8 cellular contexts compared by ENCODE assay signal in genomic region chr4:89306486-89307184, GRCh38.
DNase-seq lines count a peak whose midpoint lies in the region; ATAC-seq and TF ChIP-seq lines count a peak whose summit lies in the region.

No MANE protein-coding gene starts in this region.

- no peaks in the 10 kb centered on the region for H3K9me3 ChIP-seq in tibial artery

- H3K36me3 Mint-ChIP-seq in activated naive CD4-positive, alpha-beta T cell treated with anti-CD3 and anti-CD28 coated beads, Interleukin-2, amount 10 ng/mL, durations not matched to agents 7 days and 5 days, result peaks cover 34% of the 10 kb centered on the region
- H3K36me3 Mint-ChIP-seq in activated naive CD8-positive, alpha-beta T cell, result peaks cover 7% of the 10 kb centered on the region
- H3K36me3 Mint-ChIP-seq in memory B cell, result no peaks in the 10 kb centered on the region

- DNase-seq in activated naive CD4-positive, alpha-beta T cell treated with anti-CD3 and anti-CD28 coated beads, Interleukin-2, amount 10 ng/mL, durations not matched to agents 7 days and 5 days, result peak; percentile 50
- no peak for DNase-seq in activated naive CD4-positive, alpha-beta T cell treated with Interleukin-2 at 50 U/mL for 16 hours
- DNase-seq in memory B cell (ENCODE audit: low spot score in 2 of 2) (no peak), tibial artery (no peak), NCI-H1694 treated with DMSO at 0.1 percent for 48 hours (lab: John Stamatoyannopoulos, UW) (no peak), NCI-H1694 (lab: John Stamatoyannopoulos, UW) (no peak)
- DNase-seq in stimulated activated CD4-positive, alpha-beta T cell treated with anti-CD3 and anti-CD28 coated beads, Interleukin-15, amount 100 ng/mL, for 24 hours, result no peak

- peak overlapping the region; percentile 86 for H3K4me3 Mint-ChIP-seq in activated naive CD4-positive, alpha-beta T cell treated with anti-CD3 and anti-CD28 coated beads, Interleukin-2, amount 10 ng/mL, durations not matched to agents 7 days and 5 days
- peak overlapping the region; percentile 96 for H3K4me3 Mint-ChIP-seq in activated naive CD8-positive, alpha-beta T cell
- H3K4me3 Mint-ChIP-seq in memory B cell, result peak overlapping the region; percentile 89

- H3K27ac Mint-ChIP-seq in activated naive CD4-positive, alpha-beta T cell treated with anti-CD3 and anti-CD28 coated beads, Interleukin-2, amount 10 ng/mL, durations not matched to agents 7 days and 5 days, result peak overlapping the region; percentile 88
- peak overlapping the region; percentile 86 for H3K27ac Mint-ChIP-seq in activated naive CD8-positive, alpha-beta T cell
- H3K27ac Mint-ChIP-seq in memory B cell, result peak overlapping the region; percentile 81

- H3K9me3 Mint-ChIP-seq in activated naive CD4-positive, alpha-beta T cell treated with anti-CD3 and anti-CD28 coated beads, Interleukin-2, amount 10 ng/mL, durations not matched to agents 7 days and 5 days, result no peaks in the 10 kb centered on the region
- H3K9me3 Mint-ChIP-seq in activated naive CD8-positive, alpha-beta T cell (ENCODE audit: low read depth), result no peaks in the 10 kb centered on the region
- no peaks in the 10 kb centered on the region for H3K9me3 Mint-ChIP-seq in memory B cell

- H3K4me1 ChIP-seq in tibial artery, result peaks cover 0 to 11% (median 6%) of the 10 kb centered on the region in 4 donors

- CTCF ChIA-PET in activated naive CD4-positive, alpha-beta T cell treated with anti-CD3 and anti-CD28 coated beads, Interleukin-2, amount 10 ng/mL, durations not matched to agents 7 days and 5 days (lab: Charles Lee), result interaction anchor here (1.8 kb wide), 1 partner anchor 12 kb away, joined by 9 read pairs; no protein-coding TSS in a partner anchor

- ATAC-seq in memory B cell (ENCODE audit: low read depth), result peak; percentile 32

- no peaks in the 10 kb centered on the region for H3K36me3 ChIP-seq in tibial artery

- no peaks in the 10 kb centered on the region for H3K27me3 Mint-ChIP-seq in activated naive CD4-positive, alpha-beta T cell treated with anti-CD3 and anti-CD28 coated beads, Interleukin-2, amount 10 ng/mL, durations not matched to agents 7 days and 5 days
- H3K27me3 Mint-ChIP-seq in activated naive CD8-positive, alpha-beta T cell, result no peaks in the 10 kb centered on the region
- H3K27me3 Mint-ChIP-seq in memory B cell, result peaks cover 4% of the 10 kb centered on the region

- peaks cover 0 to 15% of the 10 kb centered on the region in 2 donors for H3K27me3 ChIP-seq in tibial artery

- peaks cover 56% of the 10 kb centered on the region for H3K4me1 Mint-ChIP-seq in activated naive CD4-positive, alpha-beta T cell treated with anti-CD3 and anti-CD28 coated beads, Interleukin-2, amount 10 ng/mL, durations not matched to agents 7 days and 5 days
- H3K4me1 Mint-ChIP-seq in activated naive CD8-positive, alpha-beta T cell (ENCODE audit: low read depth), result peaks cover 72% of the 10 kb centered on the region
- H3K4me1 Mint-ChIP-seq in memory B cell, result peaks cover 23% of the 10 kb centered on the region

- TF ChIP-seq CTCF in tibial artery (IDR thresholded peaks at IDR 0.05), result no peak

- intact Hi-C loops in tibial artery (cut with DNase I; ENCODE audit: low total_unique reads), result no loop called here

- peak overlapping the region; percentile 49 to 61 for H3K4me3 ChIP-seq in tibial artery

- H3K27ac ChIP-seq in tibial artery, result no peak overlapping the region
